In genomic region chr5:150279618-150280017, GRCh38 we compare ENCODE assay signal across 14 cellular contexts. TPM values are rescaled to one million over a fixed set of nuclear protein-coding genes. Genes with fewer than 3 reads are reported as not detected.
"Had no signal": no experiment of that assay in that cellular context is flagged by ENCODE, and none has a peak within 500 bp of the region (broad histone marks: within the 10 kb centered on the region; RNA-seq: fewer than 3 reads in every experiment).

No MANE protein-coding gene starts in this region.

- H3K9me3 ChIP-seq: heart right ventricle, sigmoid colon had no signal

- H3K9me3 Mint-ChIP-seq: activated naive CD4-positive, alpha-beta T cell treated with anti-CD3 and anti-CD28 coated beads, Interleukin-2, amount 50 U/mL, for 24 hours; natural killer cell; type B pancreatic cell had no signal

- H3K4me3 ChIP-seq: heart right ventricle, sigmoid colon had no signal

- H3K4me3 Mint-ChIP-seq: activated naive CD4-positive, alpha-beta T cell treated with anti-CD3 and anti-CD28 coated beads, Interleukin-2, amount 50 U/mL, for 24 hours; natural killer cell; type B pancreatic cell had no signal

- H3K36me3 Mint-ChIP-seq: activated naive CD4-positive, alpha-beta T cell treated with anti-CD3 and anti-CD28 coated beads, Interleukin-2, amount 50 U/mL, for 24 hours; natural killer cell; type B pancreatic cell had no signal

- DNase-seq: activated CD4-positive, alpha-beta T cell treated with anti-CD3 and anti-CD28 coated beads, Interleukin-2, amount 50 U/mL, for 1 hour; activated T-cell treated with anti-CD3 and anti-CD28 coated beads, Interleukin-2, amount 50 U/mL, for 1 hour; heart right ventricle; natural killer cell; sigmoid colon; stimulated activated CD4-positive, alpha-beta T cell treated with anti-CD3 and anti-CD28 coated beads, Interleukin-12 subunit alpha, Interleukin-12 subunit beta, amount 100 ng/mL, for 4 hours; stimulated activated naive CD4-positive, alpha-beta T cell treated with Interleukin-2 at 50 U/mL for 16 hours; T-helper 2 cell had no signal

- H3K27ac Mint-ChIP-seq: activated naive CD4-positive, alpha-beta T cell treated with anti-CD3 and anti-CD28 coated beads, Interleukin-2, amount 50 U/mL, for 24 hours; natural killer cell; type B pancreatic cell had no signal

- H3K36me3 ChIP-seq: heart right ventricle, sigmoid colon had no signal

- H3K27me3 Mint-ChIP-seq: activated naive CD4-positive, alpha-beta T cell treated with anti-CD3 and anti-CD28 coated beads, Interleukin-2, amount 50 U/mL, for 24 hours had no signal

- H3K27me3 ChIP-seq: sigmoid colon had no signal

- H3K4me1 Mint-ChIP-seq: activated naive CD4-positive, alpha-beta T cell treated with anti-CD3 and anti-CD28 coated beads, Interleukin-2, amount 50 U/mL, for 24 hours; natural killer cell had no signal

- H3K27ac ChIP-seq: heart right ventricle, sigmoid colon had no signal

- H3K4me1 ChIP-seq: heart right ventricle, sigmoid colon had no signal

RNA-seq across cellular contexts. Expression of gene CAMK2A, which starts 10.0 kb away (rescaled TPM):
- total RNA-seq: chondrocyte, endothelial cell of umbilical vein, osteocyte, pulmonary artery endothelial cell had no signal

RNA-seq across cellular contexts. Expression of gene ARSI, which starts 23.1 kb away (rescaled TPM):
- total RNA-seq: pulmonary artery endothelial cell had no signal
